30 cellular contexts compared by ENCODE assay signal in the genomic region with DNA sequence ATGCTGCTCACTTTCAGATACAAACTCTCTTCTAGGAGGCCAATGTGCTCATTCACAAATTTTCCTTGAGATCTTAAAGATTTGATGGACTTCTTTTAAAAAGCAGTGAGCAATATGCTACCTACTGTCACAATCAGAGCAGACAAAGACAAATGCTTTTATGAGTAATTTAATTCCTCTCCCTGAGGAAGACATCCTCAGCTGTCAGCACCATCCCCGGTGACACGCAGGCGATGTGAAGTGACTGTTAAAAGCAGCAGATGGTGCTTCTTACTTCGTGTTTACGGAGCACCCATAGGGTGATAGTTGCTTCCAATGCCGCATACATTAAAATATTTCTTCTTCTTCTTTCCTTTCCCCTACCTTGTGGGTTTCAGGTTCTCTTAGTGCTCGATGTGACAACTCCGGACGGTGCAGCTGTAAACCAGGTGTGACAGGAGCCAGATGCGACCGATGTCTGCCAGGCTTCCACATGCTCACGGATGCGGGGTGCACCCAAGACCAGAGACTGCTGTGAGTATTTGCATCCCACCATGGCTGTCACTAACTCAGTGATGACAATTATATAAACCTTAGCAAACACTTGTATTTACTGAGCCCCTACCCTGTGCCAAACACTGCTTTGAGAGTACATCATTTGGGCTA. TPM values are rescaled to one million over a fixed set of nuclear protein-coding genes. Genes with fewer than 3 reads are reported as not detected.
A peak's percentile ranks its signal among the peaks of the same experiment; 100 is the strongest.
DNase-seq lines count a peak whose midpoint lies in the region; ATAC-seq and TF ChIP-seq lines count a peak whose summit lies in the region.
"Had no signal": no experiment of that assay in that cellular context is flagged by ENCODE, and none has a peak within 500 bp of the region (broad histone marks: within the 10 kb centered on the region; RNA-seq: fewer than 3 reads in every experiment).

No MANE protein-coding gene starts in this region.

- no peak for ATAC-seq in CD4-positive, alpha-beta T cell (ENCODE audit: poor library complexity)
- ATAC-seq: activated CD4-positive, alpha-beta T cell treated with anti-CD3 and anti-CD28 coated beads for 36 hours; body of pancreas; left lobe of liver; natural killer cell; pancreas; right cardiac atrium had no signal

- DNase-seq in NCI-H345 (lab: John Stamatoyannopoulos, UW) (peak; percentile 37), NCI-H345 treated with DMSO at 0.1 percent for 48 hours (lab: John Stamatoyannopoulos, UW; ENCODE audit: unreplicated experiment) (no peak), NCI-H2171 treated with DMSO at 0.1 percent for 48 hours (lab: John Stamatoyannopoulos, UW) (peak; percentile 95), retina (peak; percentile 40)
- no peak for DNase-seq in activated CD4-positive, alpha-beta T cell treated with anti-CD3 and anti-CD28 coated beads, Interleukin-2, amount 50 U/mL, for 4 hours
- DNase-seq in CD4-positive, alpha-beta T cell, result no peak
- DNase-seq in CD4-positive, alpha-beta memory T cell, result no peak
- DNase-seq: activated CD4-positive, alpha-beta T cell treated with anti-CD3 and anti-CD28 coated beads for 36 hours; activated CD8-positive, alpha-beta memory T cell treated with anti-CD3 and anti-CD28 coated beads for 24 hours; activated gamma-delta T cell; activated T-cell treated with anti-CD3 and anti-CD28 coated beads, Interleukin-2, amount 50 U/mL, for 1 hour; BE2C; body of pancreas; effector memory CD4-positive, alpha-beta T cell; foreskin melanocyte; H9; natural killer cell; pancreas; right cardiac atrium; SK-N-SH; stimulated activated CD4-positive, alpha-beta T cell treated with anti-CD3 and anti-CD28 coated beads, Interleukin-4, amount 100 ng/mL, for 4 hours; stimulated activated naive CD4-positive, alpha-beta T cell; testis; uterus had no signal

- H3K27me3 Mint-ChIP-seq in brain, result peaks cover 3% of the 10 kb centered on the region
- H3K27me3 Mint-ChIP-seq in CD4-positive, alpha-beta T cell, result peaks cover 22% of the 10 kb centered on the region
- peaks cover 4 to 6% of the 10 kb centered on the region in 2 donors for H3K27me3 Mint-ChIP-seq in CD4-positive, alpha-beta memory T cell

- peak overlapping the region in 4 of 5 experiments; percentile 61 to 93 (median 80) for H3K27ac Mint-ChIP-seq in brain
- no peak overlapping the region for H3K27ac Mint-ChIP-seq in CD4-positive, alpha-beta T cell
- no peak overlapping the region for H3K27ac Mint-ChIP-seq in CD4-positive, alpha-beta memory T cell
- H3K27ac Mint-ChIP-seq: activated CD4-positive, alpha-beta T cell treated with anti-CD3 and anti-CD28 coated beads for 36 hours; H9; mesothelial cell of epicardium; natural killer cell had no signal

- no peak overlapping the region for H3K27ac ChIP-seq in CD4-positive, alpha-beta T cell (ENCODE audit: low read depth, low read length)
- H3K27ac ChIP-seq in CD4-positive, alpha-beta memory T cell (ENCODE audit: low read depth, low read length), result no peak overlapping the region
- H3K27ac ChIP-seq: body of pancreas, hepatocyte, pancreas, testis, uterus had no signal

- peaks cover 16% of the 10 kb centered on the region for H3K4me1 ChIP-seq in CD4-positive, alpha-beta memory T cell (ENCODE audit: insufficient read depth, low read length)
- H3K4me1 ChIP-seq: BE2C, body of pancreas, pancreas, testis had no signal

- intact Hi-C loops in CD4-positive, alpha-beta T cell (cut with DNase I, micrococcal nuclease), result no loop called here
- intact Hi-C loops in CD4-positive, alpha-beta memory T cell (cut with micrococcal nuclease), result no loop called here

- H3K4me3 ChIP-seq in CD4-positive, alpha-beta memory T cell (ENCODE audit: low read length in 2 of 2), result no peak overlapping the region
- H3K4me3 ChIP-seq: body of pancreas, esophagus muscularis mucosa, hepatocyte, pancreas, testis, uterus had no signal

- CTCF ChIA-PET in CD4-positive, alpha-beta T cell (lab: Charles Lee), result no interaction called here
- CTCF ChIA-PET in CD4-positive, alpha-beta memory T cell (lab: Charles Lee; ENCODE audit: partially characterized antibody), result no interaction called here

- no peaks in the 10 kb centered on the region for H3K9me3 Mint-ChIP-seq in brain
- H3K9me3 Mint-ChIP-seq in CD4-positive, alpha-beta T cell, result no peaks in the 10 kb centered on the region
- H3K9me3 Mint-ChIP-seq in CD4-positive, alpha-beta memory T cell, result peaks cover 0 to 3% (median 0%) of the 10 kb centered on the region in 8 donors
- H3K9me3 Mint-ChIP-seq: H9, mesothelial cell of epicardium, natural killer cell had no signal

- no peaks in the 10 kb centered on the region for H3K36me3 ChIP-seq in CD4-positive, alpha-beta memory T cell (ENCODE audit: insufficient read depth, low read length)
- H3K36me3 ChIP-seq: BE2C, pancreas, uterus had no signal

- H3K4me1 Mint-ChIP-seq in brain, result peaks cover 68% of the 10 kb centered on the region
- peaks cover 26% of the 10 kb centered on the region for H3K4me1 Mint-ChIP-seq in CD4-positive, alpha-beta T cell (ENCODE audit: low read depth)
- peaks cover 6 to 16% (median 11%) of the 10 kb centered on the region in 4 donors for H3K4me1 Mint-ChIP-seq in CD4-positive, alpha-beta memory T cell
- H3K4me1 Mint-ChIP-seq: natural killer cell had no signal

- no peak for TF ChIP-seq CTCF in brain (conservative IDR thresholded peaks at IDR 0.05)
- TF ChIP-seq CTCF in CD4-positive, alpha-beta T cell (IDR thresholded peaks at IDR 0.05), result no peak

- no peaks in the 10 kb centered on the region for H3K27me3 ChIP-seq in CD4-positive, alpha-beta T cell (ENCODE audit: control insufficient read depth, insufficient read depth, low read length)
- no peaks in the 10 kb centered on the region for H3K27me3 ChIP-seq in CD4-positive, alpha-beta memory T cell (ENCODE audit: insufficient read depth, low read length)
- H3K27me3 ChIP-seq: BE2C, body of pancreas, esophagus muscularis mucosa, hepatocyte, pancreas, testis, uterus had no signal

- no peaks in the 10 kb centered on the region for H3K9me3 ChIP-seq in CD4-positive, alpha-beta T cell (ENCODE audit: control insufficient read depth, low read length)
- no peaks in the 10 kb centered on the region for H3K9me3 ChIP-seq in CD4-positive, alpha-beta memory T cell (ENCODE audit: control insufficient read depth in 1 of 2, low read length in 2 of 2)
- H3K9me3 ChIP-seq: BE2C, body of pancreas, esophagus muscularis mucosa, pancreas, SK-N-SH, testis, uterus had no signal

- POLR2A ChIA-PET in CD4-positive, alpha-beta T cell (lab: Charles Lee), result no interaction called here
- POLR2A ChIA-PET in CD4-positive, alpha-beta memory T cell (lab: Charles Lee; ENCODE audit: partially characterized antibody), result no interaction called here

- H3K4me3 Mint-ChIP-seq in brain, result peak overlapping the region in 2 of 5 experiments; percentile 52 to 71
- no peak overlapping the region for H3K4me3 Mint-ChIP-seq in CD4-positive, alpha-beta T cell
- no peak overlapping the region for H3K4me3 Mint-ChIP-seq in CD4-positive, alpha-beta memory T cell
- H3K4me3 Mint-ChIP-seq: activated CD4-positive, alpha-beta T cell treated with anti-CD3 and anti-CD28 coated beads for 36 hours; H9; mesothelial cell of epicardium; natural killer cell had no signal

- no peaks in the 10 kb centered on the region for H3K36me3 Mint-ChIP-seq in brain
- no peaks in the 10 kb centered on the region for H3K36me3 Mint-ChIP-seq in CD4-positive, alpha-beta T cell (ENCODE audit: low read depth)
- H3K36me3 Mint-ChIP-seq in CD4-positive, alpha-beta memory T cell, result no peaks in the 10 kb centered on the region
- H3K36me3 Mint-ChIP-seq: mesothelial cell of epicardium, natural killer cell had no signal

RNA-seq across cellular contexts. Expression of gene LAMC2, which starts 29.1 kb away (rescaled TPM):
- 0.56 TPM for polyA plus RNA-seq in brain (ENCODE audit: insufficient read depth, low read depth, low replicate concordance)
- not detected for total RNA-seq in CD4-positive, alpha-beta T cell
- total RNA-seq in CD4-positive, alpha-beta memory T cell, result not detected
- polyA plus RNA-seq in CD4-positive, alpha-beta memory T cell, result not detected
- total RNA-seq: natural killer cell; T-helper 2 cell treated with Interferon-gamma antibody and Interleukin-4, amounts not matched to agents 100 ng/mL and 5 ng/mL, for 36 hours had no signal

Comparison
In these comparisons a context has a peak if more than half of its experiments do, and no peak if none do; other contexts are left out.
1. DNase-seq: peak in NCI-H345 (single experiment), NCI-H2171 treated with DMSO at 0.1 percent for 48 hours (single experiment) and retina (single experiment); none in NCI-H345 treated with DMSO at 0.1 percent for 48 hours (single experiment), activated CD4-positive, alpha-beta T cell treated with anti-CD3 and anti-CD28 coated beads, Interleukin-2, amount 50 U/mL, for 4 hours (0 of 2), CD4-positive, alpha-beta T cell (0 of 10) and CD4-positive, alpha-beta memory T cell (0 of 5).
2. H3K27ac Mint-ChIP-seq: peak in brain (4 of 5); none in CD4-positive, alpha-beta T cell (single experiment) and CD4-positive, alpha-beta memory T cell (0 of 7).